8 cellular contexts compared by ENCODE assay signal in genomic region chr16:12802661-12803060, GRCh38. TPM values are rescaled to one million over a fixed set of nuclear protein-coding genes. Genes with fewer than 3 reads are reported as not detected.
DNase-seq lines count a peak whose midpoint lies in the region; ATAC-seq and TF ChIP-seq lines count a peak whose summit lies in the region.

No MANE protein-coding gene starts in this region.

- TF ChIP-seq POLR2A in upper lobe of left lung (IDR thresholded peaks at IDR 0.05), result no peak

- H3K27ac ChIP-seq in mesodermal cell (ENCODE audit: low read depth, low read length, severe bottlenecking), result no peak overlapping the region
- peak overlapping the region in 3 of 4 donors; percentile 81 to 93 (median 93) for H3K27ac ChIP-seq in upper lobe of left lung

- peaks cover 7% of the 10 kb centered on the region for H3K9me3 Mint-ChIP-seq in activated naive CD4-positive, alpha-beta T cell treated with anti-CD3 and anti-CD28 coated beads, Interleukin-2, amount 50 U/mL, for 24 hours

- H3K27ac Mint-ChIP-seq in activated naive CD4-positive, alpha-beta T cell treated with anti-CD3 and anti-CD28 coated beads, Interleukin-2, amount 50 U/mL, for 24 hours, result peak overlapping the region; percentile 90

- H3K4me3 Mint-ChIP-seq in activated naive CD4-positive, alpha-beta T cell treated with anti-CD3 and anti-CD28 coated beads, Interleukin-2, amount 50 U/mL, for 24 hours, result peak overlapping the region; percentile 94

- peaks cover 15% of the 10 kb centered on the region for H3K4me1 Mint-ChIP-seq in activated naive CD4-positive, alpha-beta T cell treated with anti-CD3 and anti-CD28 coated beads, Interleukin-2, amount 50 U/mL, for 24 hours

- DNase-seq in activated naive CD4-positive, alpha-beta T cell treated with anti-CD3 and anti-CD28 coated beads, Interleukin-2, amount 50 U/mL, for 16 hours, result no peak
- peak; percentile 17 for DNase-seq in brain pericyte (ENCODE audit: low read depth, low spot score)
- DNase-seq in upper lobe of left lung, result no peak
- no peak for DNase-seq in NCI-H2196 (lab: John Stamatoyannopoulos, UW; ENCODE audit: unreplicated experiment)
- no peak for DNase-seq in nucleus accumbens (lab: John Stamatoyannopoulos, UW)

- no peaks in the 10 kb centered on the region for H3K36me3 Mint-ChIP-seq in activated naive CD4-positive, alpha-beta T cell treated with anti-CD3 and anti-CD28 coated beads, Interleukin-2, amount 50 U/mL, for 24 hours

- peaks cover 3% of the 10 kb centered on the region for H3K9me3 ChIP-seq in mesodermal cell (ENCODE audit: control insufficient read depth, low read length)
- H3K9me3 ChIP-seq in upper lobe of left lung, result no peaks in the 10 kb centered on the region

- H3K4me1 ChIP-seq in mesodermal cell (ENCODE audit: control insufficient read depth, insufficient read depth, low read length, poor library complexity, severe bottlenecking) (peaks cover 12% of the 10 kb centered on the region), upper lobe of left lung (peaks cover 12 to 36% (median 26%) of the 10 kb centered on the region in 4 donors)

- no peak for ATAC-seq in upper lobe of left lung (ENCODE audit: low FRiP score in 2 of 2)
- no peak for ATAC-seq in GM18511 (IDR thresholded peaks at IDR 0.05; ENCODE audit: unreplicated experiment)

- H3K4me3 ChIP-seq in mesodermal cell (ENCODE audit: extremely low read depth, insufficient read depth, low read length, poor library complexity, severe bottlenecking) (peak overlapping the region; percentile 73), upper lobe of left lung (peak overlapping the region in 3 of 4 donors; percentile 61 to 63 (median 62))

- H3K36me3 ChIP-seq in mesodermal cell (ENCODE audit: control insufficient read depth, insufficient read depth, low read length), result no peaks in the 10 kb centered on the region
- no peaks in the 10 kb centered on the region for H3K36me3 ChIP-seq in upper lobe of left lung

- TF ChIP-seq EP300 in upper lobe of left lung (IDR thresholded peaks at IDR 0.05), result no peak

- 90 to 92% methylated on average over 5 to 6 of the region's 6 CpGs for WGBS in mesodermal cell (ENCODE audit: insufficient coverage in 2 of 2), 2 experiments
- 77 to 78% methylated on average over 6 of the region's 6 CpGs for WGBS in upper lobe of left lung, 2 donors

- H3K27me3 Mint-ChIP-seq in activated naive CD4-positive, alpha-beta T cell treated with anti-CD3 and anti-CD28 coated beads, Interleukin-2, amount 50 U/mL, for 24 hours, result no peaks in the 10 kb centered on the region

- H3K27me3 ChIP-seq in upper lobe of left lung, result no peaks in the 10 kb centered on the region

- TF ChIP-seq CTCF in upper lobe of left lung (IDR thresholded peaks at IDR 0.05), result no peak

RNA-seq across cellular contexts. Expression of gene CPPED1, which starts 1.0 kb away (rescaled TPM):
- 10.3 TPM for polyA plus RNA-seq in mesodermal cell (2013, experiment 1 of 2)
- polyA plus RNA-seq in mesodermal cell (2013, experiment 2 of 2), result 9.2 TPM
- total RNA-seq in upper lobe of left lung, result 10 to 100 TPM; 12.5 to 32.5 (median 23.1) TPM
